ENCODE assay signal across 1 cellular context in the genomic region with DNA sequence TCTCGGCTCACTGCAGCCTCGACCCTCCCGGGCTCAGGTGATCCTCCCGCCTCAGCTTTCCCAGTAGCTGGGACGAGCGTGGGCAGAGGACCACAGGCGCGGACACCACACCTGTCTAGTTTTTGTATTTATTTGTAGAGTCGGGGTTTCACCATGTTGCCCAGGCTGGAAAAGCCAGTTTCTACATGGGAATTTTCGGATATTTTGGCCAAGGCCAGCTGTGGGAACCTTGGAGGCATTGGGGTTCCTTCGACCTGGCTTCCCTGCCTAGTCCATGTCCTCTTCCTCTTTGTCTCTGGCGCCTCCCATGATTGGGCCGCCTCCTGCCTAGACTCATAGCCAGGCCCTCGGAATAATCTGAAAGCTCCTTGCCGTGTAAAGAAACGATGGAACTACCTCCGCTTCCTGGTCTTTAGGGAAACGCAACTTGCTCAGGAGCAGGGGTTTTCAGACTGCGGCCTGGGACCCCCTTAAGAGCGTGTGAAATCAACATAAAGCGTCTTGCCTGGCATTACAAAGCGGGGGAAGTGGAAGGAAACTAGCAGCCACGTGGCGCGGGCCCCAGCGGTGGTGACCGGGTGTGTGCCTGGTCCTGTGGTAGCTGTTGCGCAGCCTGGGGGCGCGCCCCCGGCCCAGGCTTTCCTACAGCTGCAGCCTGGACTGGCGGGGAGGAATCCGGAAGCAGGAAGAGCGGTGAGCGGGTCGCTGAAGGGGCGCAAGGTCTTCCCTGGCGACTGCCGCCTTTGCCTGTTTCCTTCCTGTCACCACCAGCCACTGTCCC.
TF ChIP-seq lines count a peak whose summit lies in the region.

No MANE protein-coding gene starts in this region.

TF ChIP-seq in endothelial cell of umbilical vein, 7 proteins besides CTCF, POLR2A, EP300 and RAD21 (continued from another document):
- TF ChIP-seq, protein P1, sequence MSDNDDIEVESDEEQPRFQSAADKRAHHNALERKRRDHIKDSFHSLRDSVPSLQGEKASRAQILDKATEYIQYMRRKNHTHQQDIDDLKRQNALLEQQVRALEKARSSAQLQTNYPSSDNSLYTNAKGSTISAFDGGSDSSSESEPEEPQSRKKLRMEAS (IDR thresholded peaks at IDR 0.05; ENCODE audit: insufficient read depth, insufficient read length): peak; percentile 72
- TF ChIP-seq MYC (IDR thresholded peaks at IDR 0.05; ENCODE audit: low read depth, low read length) (no peak), POLR2AphosphoS5 (IDR thresholded peaks at IDR 0.05; ENCODE audit: insufficient read depth, low read depth, low read length) (peak; percentile 48)
